In genomic region chr19:43021629-43022028, GRCh38 we compare ENCODE assay signal across 14 cellular contexts. TPM values are rescaled to one million over a fixed set of nuclear protein-coding genes. Genes with fewer than 3 reads are reported as not detected.
DNase-seq lines count a peak whose midpoint lies in the region; ATAC-seq and TF ChIP-seq lines count a peak whose summit lies in the region.
"Not testable (repeated sequence)": the region's sequence is repeated elsewhere in the genome, so short reads cannot be mapped to it uniquely, and the experiment has no call there.
"Had no signal": no experiment of that assay in that cellular context is flagged by ENCODE, and none has a peak within 500 bp of the region (broad histone marks: within the 10 kb centered on the region; RNA-seq: fewer than 3 reads in every experiment).

No MANE protein-coding gene starts in this region.

- not testable (repeated sequence) for H3K4me3 ChIP-seq in MG63; fibroblast of lung (replicated peaks in 1 of 4; ENCODE audit: control extremely low read depth in 1 of 4, insufficient read depth in 1 of 4, low read depth in 3 of 4, low read length in 4 of 4)

- ATAC-seq in stimulated activated naive CD8-positive, alpha-beta T cell treated with anti-CD3 and anti-CD28 coated beads, Interleukin-15, amount 100 ng/mL, for 72 hours: not testable (repeated sequence)

- not testable (repeated sequence) for H3K36me3 ChIP-seq in MG63; fibroblast of lung (ENCODE audit: control insufficient read depth, insufficient read depth, low read length)

- not testable (repeated sequence) for H3K36me3 Mint-ChIP-seq in MCF 10A (ENCODE audit: insufficient read depth, unreplicated experiment)

- not testable (repeated sequence) for H2AFZ ChIP-seq in fibroblast of lung (ENCODE audit: low read length)

- H3K9ac ChIP-seq in fibroblast of lung (ENCODE audit: insufficient read depth, low read length): not testable (repeated sequence)

- intact Hi-C loops in MCF 10A (cut with micrococcal nuclease): not testable (repeated sequence)

- H3K4me1 ChIP-seq in fibroblast of lung (ENCODE audit: control insufficient read depth, extremely low read depth, insufficient read depth, low read length): not testable (repeated sequence)

- not testable (repeated sequence) for H3K4me2 ChIP-seq in fibroblast of lung (ENCODE audit: extremely low read depth, insufficient read depth, low read length)

- not testable (repeated sequence) for H3K27me3 ChIP-seq in MG63; fibroblast of lung (ENCODE audit: control insufficient read depth, insufficient read depth, low read length)

- TF ChIP-seq CTCF in MCF 10A (IDR thresholded peaks at IDR 0.05; ENCODE audit: unreplicated experiment); fibroblast of lung (conservative IDR thresholded peaks at IDR 0.05 in 1 of 2, IDR thresholded peaks at IDR 0.05 in 1 of 2; ENCODE audit: low read depth in 1 of 2, low read length in 2 of 2): not testable (repeated sequence)

- H3K4me1 Mint-ChIP-seq in MCF 10A (ENCODE audit: insufficient read depth, unreplicated experiment); stimulated activated naive CD8-positive, alpha-beta T cell treated with anti-CD3 and anti-CD28 coated beads, Interleukin-15, amount 100 ng/mL, for 72 hours: not testable (repeated sequence)

- H3K27ac ChIP-seq in fibroblast of lung (ENCODE audit: insufficient read depth, low read length): peak overlapping the region; percentile 92

- not testable (repeated sequence) for H3K4me3 Mint-ChIP-seq in MCF 10A (ENCODE audit: unreplicated experiment); stimulated activated naive CD8-positive, alpha-beta T cell treated with anti-CD3 and anti-CD28 coated beads, Interleukin-15, amount 100 ng/mL, for 72 hours

- BruUV-seq in MCF 10A (replicated peaks; lab: Mats Ljungman, UMichigan): not testable (repeated sequence)

- not testable (repeated sequence) for H3K9me3 Mint-ChIP-seq in MCF 10A (ENCODE audit: unreplicated experiment); stimulated activated naive CD8-positive, alpha-beta T cell treated with anti-CD3 and anti-CD28 coated beads, Interleukin-15, amount 100 ng/mL, for 72 hours

- peak overlapping the region; percentile 54 for H3K27ac Mint-ChIP-seq in MCF 10A (ENCODE audit: low read depth, unreplicated experiment)
- H3K27ac Mint-ChIP-seq in stimulated activated naive CD8-positive, alpha-beta T cell treated with anti-CD3 and anti-CD28 coated beads, Interleukin-15, amount 100 ng/mL, for 72 hours: peak overlapping the region; percentile 13 to 39

- DNase-seq in AG20443 (ENCODE audit: low spot score) (peak; percentile 83), H4 (ENCODE audit: low spot score) (peak; percentile 70), MG63 (peak; percentile 92), SW 1271 (lab: John Stamatoyannopoulos, UW) (peak; percentile 26 to 46), MCF 10A (ENCODE audit: unreplicated experiment) (peak; percentile 69), fibroblast of lung (ENCODE audit: low read depth in 2 of 2) (peak; percentile 40 to 93), kidney tubule cell (ENCODE audit: low spot score) (peak; percentile 97)
- DNase-seq in stimulated activated naive CD8-positive, alpha-beta T cell treated with anti-CD3 and anti-CD28 coated beads, Interleukin-15, amount 100 ng/mL, for 72 hours: not testable (repeated sequence)

- H3K27me3 Mint-ChIP-seq in MCF 10A (ENCODE audit: insufficient read depth, unreplicated experiment); stimulated activated naive CD8-positive, alpha-beta T cell treated with anti-CD3 and anti-CD28 coated beads, Interleukin-15, amount 100 ng/mL, for 72 hours: not testable (repeated sequence)

- POLR2A ChIA-PET in MCF 10A (lab: Yijun Ruan, JAX): interaction anchor here (0.6 kb wide), 1 partner anchor 30 kb away, joined by 3 read pairs; no protein-coding TSS in a partner anchor

- not testable (repeated sequence) for H3K79me2 ChIP-seq in fibroblast of lung (ENCODE audit: control insufficient read depth, insufficient read depth, low read length)

- H4K20me1 ChIP-seq in fibroblast of lung (ENCODE audit: control insufficient read depth, extremely low read depth, insufficient read depth, low read length): not testable (repeated sequence)

- CTCF ChIA-PET in MCF 10A (lab: Yijun Ruan, JAX): interaction anchor here (0.6 to 1.1 kb wide), 3 partner anchors 62 to 190 kb away, joined by 3 to 5 read pairs (median 3); no protein-coding TSS in a partner anchor

- not testable (repeated sequence) for H3K9me3 ChIP-seq in MG63; fibroblast of lung (ENCODE audit: control insufficient read depth, insufficient read depth, low read depth, low read length)

RNA-seq across cellular contexts. Expression of gene PSG11, which starts 4.6 kb away (rescaled TPM):
- not detected in 2 replicates for total RNA-seq in H4 (2014; rRNA removed; shearing (Covaris generic))
- total RNA-seq in MG63 (2014; rRNA removed; shearing (Covaris generic); ENCODE audit: low replicate concordance): not detected in 2 replicates
- total RNA-seq in MCF 10A (2022): not detected in 2 replicates
- total RNA-seq in fibroblast of lung: not detected in 2 replicates
- polyA plus RNA-seq in fibroblast of lung: 0.25 and 0.48 TPM in 2 replicates
- 0.21 and 0.37 TPM in 2 replicates for polyA plus RNA-seq in fibroblast of lung (2012)
- 1.3 TPM in 1 of 2 replicates, not detected in the other for polyA minus RNA-seq in fibroblast of lung (ENCODE audit: low replicate concordance)
- total RNA-seq: GM12878, left ventricle myocardium inferior, mucosa of descending colon, prostate gland, T-cell, tibial nerve had no signal
- polyA plus RNA-seq: GM12878 had no signal
